ENCODE assay signal across 11 cellular contexts in genomic region chr10:80133221-80133620, GRCh38. TPM values are rescaled to one million over a fixed set of nuclear protein-coding genes. Genes with fewer than 3 reads are reported as not detected.
A peak's percentile ranks its signal among the peaks of the same experiment; 100 is the strongest.
DNase-seq lines count a peak whose midpoint lies in the region; ATAC-seq and TF ChIP-seq lines count a peak whose summit lies in the region.
"Had no signal": no experiment of that assay in that cellular context is flagged by ENCODE, and none has a peak within 500 bp of the region (broad histone marks: within the 10 kb centered on the region; RNA-seq: fewer than 3 reads in every experiment).

No MANE protein-coding gene starts in this region.

- no peak overlapping the region for H2AFZ ChIP-seq in trophoblast cell (ENCODE audit: insufficient read depth, low read length, poor library complexity)

- no peak overlapping the region for H3K23ac ChIP-seq in trophoblast cell (ENCODE audit: low read length)

- H3K27ac ChIP-seq in trophoblast cell (ENCODE audit: low read depth, low read length) = no peak overlapping the region

- no peak overlapping the region for H2BK5ac ChIP-seq in trophoblast cell (ENCODE audit: low read depth, low read length, poor library complexity)

- H3K9ac ChIP-seq in adipocyte (ENCODE audit: low read length) (peak overlapping the region; percentile 92), trophoblast cell (ENCODE audit: low read length) (no peak overlapping the region)

- no peaks in the 10 kb centered on the region for H3K36me3 ChIP-seq in adipocyte (ENCODE audit: control insufficient read depth, insufficient read depth, low read length, severe bottlenecking)
- H3K36me3 ChIP-seq in trophoblast cell (ENCODE audit: control insufficient read depth in 1 of 2, insufficient read depth in 2 of 2, low read length in 2 of 2) = no peaks in the 10 kb centered on the region

- intact Hi-C loops in Right ventricle myocardium superior (cut with DNase I) = loop anchor here (10.0 kb wide), 1 partner anchor 58 kb away; the partner anchor contains the start of gene TMEM254

- no peak for TF ChIP-seq CTCF in AG09309 (IDR thresholded peaks at IDR 0.05; ENCODE audit: control insufficient read depth, insufficient read depth, low read depth, low read length, missing control alignments)

- no peak overlapping the region for H4K91ac ChIP-seq in trophoblast cell (ENCODE audit: low read depth, low read length)

- no peaks in the 10 kb centered on the region for H3K9me3 ChIP-seq in adipocyte (ENCODE audit: control insufficient read depth, low read length)
- no peaks in the 10 kb centered on the region for H3K9me3 ChIP-seq in trophoblast cell (ENCODE audit: insufficient read depth, low read depth, low read length)

- H3K79me2 ChIP-seq in trophoblast cell (ENCODE audit: control insufficient read depth, insufficient read depth, low read length, poor library complexity) = peaks cover 4% of the 10 kb centered on the region

- peaks cover 7% of the 10 kb centered on the region for H3K79me1 ChIP-seq in trophoblast cell (ENCODE audit: low read length)

- H4K8ac ChIP-seq in trophoblast cell (ENCODE audit: low read depth, low read length) = no peak overlapping the region

- ATAC-seq in Right ventricle myocardium superior (ENCODE audit: poor library complexity) = peak; percentile 24
- no peak for ATAC-seq in HG02884 (IDR thresholded peaks at IDR 0.05; ENCODE audit: unreplicated experiment)
- no peak for ATAC-seq in GM18519 (IDR thresholded peaks at IDR 0.05; ENCODE audit: low FRiP score, unreplicated experiment)

- H2BK12ac ChIP-seq in trophoblast cell (ENCODE audit: low read length) = no peak overlapping the region

- no peak overlapping the region for H2BK120ac ChIP-seq in trophoblast cell (ENCODE audit: insufficient read depth, low read length, poor library complexity)

- H3K4me3 ChIP-seq in AG09309 (ENCODE audit: control insufficient read depth, low read depth, low read length) = peak overlapping the region; percentile 49
- H3K4me3 ChIP-seq in adipocyte (ENCODE audit: low read length) = peak overlapping the region; percentile 87
- no peak overlapping the region for H3K4me3 ChIP-seq in trophoblast cell (ENCODE audit: low read depth, low read length)

- H3K18ac ChIP-seq in trophoblast cell (ENCODE audit: low read length) = no peak overlapping the region

- H4K12ac ChIP-seq in trophoblast cell (ENCODE audit: low read depth, low read length) = no peak overlapping the region

- no peak overlapping the region for H2AK5ac ChIP-seq in trophoblast cell (ENCODE audit: low read length)

- DNase-seq in AG09309 (ENCODE audit: low read depth) = no peak
- DNase-seq in adipocyte (ENCODE audit: low read depth) = peak; percentile 67
- peak; percentile 79 for DNase-seq in Right ventricle myocardium superior
- no peak for DNase-seq in trophoblast cell
- DNase-seq in NCI-H526 treated with DMSO at 0.1 percent for 48 hours (lab: John Stamatoyannopoulos, UW) = no peak
- no peak for DNase-seq in HCEC 1CT
- DNase-seq: cerebellar nuclear complex, NCI-H1436 treated with DMSO at 0.1 percent for 48 hours had no signal

- H3K4me2 ChIP-seq in trophoblast cell (ENCODE audit: low read length) = peak overlapping the region; percentile 70

- H3K4me1 ChIP-seq in adipocyte (ENCODE audit: control insufficient read depth, insufficient read depth, low read length) = peaks cover 40% of the 10 kb centered on the region
- H3K4me1 ChIP-seq in trophoblast cell (ENCODE audit: control insufficient read depth in 1 of 2, insufficient read depth in 2 of 2, low read length in 2 of 2) = peaks cover 4 to 9% of the 10 kb centered on the region in 2 experiments

- WGBS in trophoblast cell (ENCODE audit: extremely low coverage, insufficient coverage, insufficient read length) = no CpG with 5 or more reads among the region's 6 CpGs

- no peak overlapping the region for H3K4ac ChIP-seq in trophoblast cell (ENCODE audit: low read depth, low read length)

- H3K14ac ChIP-seq in trophoblast cell (ENCODE audit: low read length) = no peak overlapping the region

- H3K27me3 ChIP-seq in adipocyte (replicated peaks; ENCODE audit: control insufficient read depth, insufficient read depth, low read length) = no peaks in the 10 kb centered on the region
- H3K27me3 ChIP-seq in trophoblast cell (ENCODE audit: insufficient read depth, low read length) = no peaks in the 10 kb centered on the region

RNA-seq across cellular contexts. Expression of gene PLAC9, which starts 0.7 kb away (rescaled TPM):
- total RNA-seq in Right ventricle myocardium superior = 29.1 TPM
- polyA plus RNA-seq in trophoblast cell (2013) = 12.4 and 12.5 TPM in 2 replicates
- total RNA-seq: activated CD8-positive, alpha-beta memory T cell treated with anti-CD3 and anti-CD28 coated beads for 36 hours had no signal

RNA-seq across cellular contexts. Expression of gene TMEM254, which starts 54.8 kb away (rescaled TPM):
- 7.6 TPM for total RNA-seq in Right ventricle myocardium superior
- polyA plus RNA-seq in trophoblast cell (2013) = 19.2 and 20.4 TPM in 2 replicates

Comparison
In these comparisons a context has a peak if more than half of its experiments do, and no peak if none do; other contexts are left out.
1. DNase-seq: peak in adipocyte (single experiment) and Right ventricle myocardium superior (single experiment); none in AG09309 (single experiment), trophoblast cell (0 of 2), NCI-H526 treated with DMSO at 0.1 percent for 48 hours (single experiment) and HCEC 1CT (single experiment).